In the genomic region with DNA sequence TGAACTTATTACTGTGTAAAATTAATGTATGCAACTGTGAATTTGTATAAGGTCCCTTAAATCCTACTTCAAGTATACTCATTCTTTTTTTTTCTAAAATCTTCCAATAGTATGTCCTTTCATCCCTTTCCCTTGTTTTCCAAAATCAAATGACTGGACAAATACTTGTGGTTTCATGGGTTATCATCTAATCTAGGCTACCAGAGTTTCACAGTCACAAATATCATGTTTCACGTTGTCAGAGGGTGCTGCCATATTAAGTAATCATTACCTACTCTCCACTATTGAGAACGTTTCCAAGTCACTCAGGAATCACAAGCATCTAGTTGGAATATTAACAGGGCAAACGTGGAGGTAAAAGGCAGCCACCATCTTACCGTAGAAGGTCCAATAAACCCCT, we compare ENCODE assay signal across 23 cellular contexts.
DNase-seq lines count a peak whose midpoint lies in the region; ATAC-seq, FAIRE-seq and TF ChIP-seq lines count a peak whose summit lies in the region.
"Had no signal": no experiment of that assay in that cellular context is flagged by ENCODE, and none has a peak within 500 bp of the region (broad histone marks: within the 10 kb centered on the region; RNA-seq: fewer than 3 reads in every experiment).

No MANE protein-coding gene starts in this region.

- H3K9me3 ChIP-seq in skeletal muscle satellite cell (replicated peaks; ENCODE audit: low read length): no peaks in the 10 kb centered on the region

- H3K9me2 ChIP-seq in GM23338 (ENCODE audit: insufficient read depth): no peaks in the 10 kb centered on the region

- H3K36me3 ChIP-seq in skeletal muscle satellite cell (ENCODE audit: insufficient read depth, low read length) (no peaks in the 10 kb centered on the region), GM23338 (ENCODE audit: insufficient read depth) (no peaks in the 10 kb centered on the region)
- H3K36me3 ChIP-seq: heart left ventricle had no signal

- peaks cover 6% of the 10 kb centered on the region; the same call in 2 of the 3 replicates for H3K9me3 Mint-ChIP-seq in GM23338

- H3K36me3 Mint-ChIP-seq in GM23338 (ENCODE audit: low read depth): peaks cover 5% of the 10 kb centered on the region; the same call in 2 of the 3 replicates
- H3K36me3 Mint-ChIP-seq: activated naive CD4-positive, alpha-beta T cell treated with anti-CD3 and anti-CD28 coated beads, Interleukin-2, amount 10 ng/mL, durations not matched to agents 7 days and 5 days; brain; CD4-positive, CD25-positive, alpha-beta regulatory T cell had no signal

- no peaks in the 10 kb centered on the region for H3F3A ChIP-seq in GM23338 (replicated peaks; ENCODE audit: low read depth)

- FAIRE-seq in RCC 7860 (lab: Jason Lieb, UNC): peak; percentile 96
- FAIRE-seq: TTC549 had no signal

- peaks cover 11% of the 10 kb centered on the region; the same call in 2 of the 3 replicates for H3K4me1 Mint-ChIP-seq in GM23338
- H3K4me1 Mint-ChIP-seq: activated naive CD4-positive, alpha-beta T cell treated with anti-CD3 and anti-CD28 coated beads, Interleukin-2, amount 10 ng/mL, durations not matched to agents 7 days and 5 days; CD4-positive, CD25-positive, alpha-beta regulatory T cell had no signal

- H3K4me1 ChIP-seq in skeletal muscle satellite cell (ENCODE audit: control insufficient read depth, insufficient read depth, low read length): peaks cover 5% of the 10 kb centered on the region
- peaks cover 13% of the 10 kb centered on the region; the same call in 1 of the 2 replicates for H3K4me1 ChIP-seq in GM23338 (ENCODE audit: insufficient read depth)
- H3K4me1 ChIP-seq: heart left ventricle had no signal

- no peak overlapping the region for H3K4me3 Mint-ChIP-seq in GM23338
- H3K4me3 Mint-ChIP-seq: activated naive CD4-positive, alpha-beta T cell treated with anti-CD3 and anti-CD28 coated beads, Interleukin-2, amount 10 ng/mL, durations not matched to agents 7 days and 5 days; CD4-positive, CD25-positive, alpha-beta regulatory T cell; neural crest cell had no signal

- peak overlapping the region; percentile 53 for H3K4me2 ChIP-seq in skeletal muscle satellite cell (ENCODE audit: low read length)
- H3K4me2 ChIP-seq in GM23338: no peak overlapping the region
- H3K4me2 ChIP-seq: KMS-11 had no signal

- no peak overlapping the region for H3K4me3 ChIP-seq in skeletal muscle satellite cell (ENCODE audit: low read length)
- no peak overlapping the region for H3K4me3 ChIP-seq in GM23338
- H3K4me3 ChIP-seq: heart left ventricle had no signal

- H2AFZ ChIP-seq in GM23338: no peak overlapping the region

- TF ChIP-seq CTCF in GM23338 (conservative IDR thresholded peaks at IDR 0.05; ENCODE audit: low read depth in 2 of 2): no peak

- H3K27me3 ChIP-seq in skeletal muscle satellite cell (ENCODE audit: control insufficient read depth, insufficient read depth, low read length): no peaks in the 10 kb centered on the region
- no peaks in the 10 kb centered on the region for H3K27me3 ChIP-seq in GM23338 (ENCODE audit: insufficient read depth)
- H3K27me3 ChIP-seq: heart left ventricle had no signal

- no peak overlapping the region for H3K9ac ChIP-seq in skeletal muscle satellite cell (ENCODE audit: low read depth, low read length)
- H3K9ac ChIP-seq: KMS-11 had no signal

- ATAC-seq in GM23338: no peak
- ATAC-seq in HG03571 (IDR thresholded peaks at IDR 0.05; ENCODE audit: unreplicated experiment): no peak
- ATAC-seq: heart left ventricle; stimulated activated naive CD8-positive, alpha-beta T cell treated with anti-CD3 and anti-CD28 coated beads, Interleukin-15, Interleukin-2, amounts not matched to agents 100 U/mL and 50 U/mL, for 24 hours had no signal

- H3K79me2 ChIP-seq in GM23338 (replicated peaks; ENCODE audit: insufficient read depth): no peaks in the 10 kb centered on the region

- intact Hi-C loops in head of caudate nucleus (cut with DNase I): no loop called here

- H3K27ac ChIP-seq in GM23338 (ENCODE audit: low read depth): no peak overlapping the region
- H3K27ac ChIP-seq: 22Rv1, epithelial cell of prostate, heart left ventricle, KMS-11 had no signal

- DNase-seq in DMS53 (lab: John Stamatoyannopoulos, UW): peak; percentile 3
- no peak for DNase-seq in DMS53 treated with DMSO at 0.1 percent for 48 hours (lab: John Stamatoyannopoulos, UW; ENCODE audit: unreplicated experiment)
- peak; percentile 87 for DNase-seq in RCC 7860 (ENCODE audit: low spot score)
- peak; percentile 59 for DNase-seq in fibroblast of peridontal ligament (ENCODE audit: extremely low read depth)
- DNase-seq in GM23338 (ENCODE audit: low spot score): no peak
- DNase-seq in head of caudate nucleus: no peak
- DNase-seq: activated CD4-positive, alpha-beta T cell treated with anti-CD3 and anti-CD28 coated beads, Interleukin-2, amount 50 U/mL, for 4 hours; activated naive CD4-positive, alpha-beta T cell treated with anti-CD3 and anti-CD28 coated beads, Interleukin-2, amount 10 ng/mL, durations not matched to agents 7 days and 5 days; CD4-positive, CD25-positive, alpha-beta regulatory T cell; heart left ventricle; islet precursor cell; NCI-H1105; NCI-H2171; stimulated activated naive CD8-positive, alpha-beta T cell treated with anti-CD3 and anti-CD28 coated beads, Interleukin-15, Interleukin-2, amounts not matched to agents 100 U/mL and 50 U/mL, for 24 hours; SW 1271 had no signal

- no peaks in the 10 kb centered on the region for H3K27me3 Mint-ChIP-seq in GM23338 (ENCODE audit: insufficient read depth, low read depth, poor library complexity)
- H3K27me3 Mint-ChIP-seq: activated naive CD4-positive, alpha-beta T cell treated with anti-CD3 and anti-CD28 coated beads, Interleukin-2, amount 10 ng/mL, durations not matched to agents 7 days and 5 days; CD4-positive, CD25-positive, alpha-beta regulatory T cell had no signal

- no peaks in the 10 kb centered on the region for H4K20me1 ChIP-seq in GM23338 (replicated peaks; ENCODE audit: insufficient read depth)

- no peak overlapping the region for H3K27ac Mint-ChIP-seq in GM23338
- H3K27ac Mint-ChIP-seq: activated naive CD4-positive, alpha-beta T cell treated with anti-CD3 and anti-CD28 coated beads, Interleukin-2, amount 10 ng/mL, durations not matched to agents 7 days and 5 days; brain; CD4-positive, CD25-positive, alpha-beta regulatory T cell had no signal

TF ChIP-seq in GM23338, 12 proteins besides CTCF, POLR2A, EP300 and RAD21:
- TF ChIP-seq POLR2AphosphoS5 (IDR thresholded peaks at IDR 0.05; ENCODE audit: low read depth): no peak
- TF ChIP-seq NANOG (IDR thresholded peaks at IDR 0.05; ENCODE audit: borderline replicate concordance): no peak
TF ChIP-seq in GM23338: peak in this region for 0.

Comparison
In these comparisons a context has a peak if more than half of its experiments do, and no peak if none do; other contexts are left out.
1. DNase-seq: peak in DMS53 (single experiment), RCC 7860 (single experiment) and fibroblast of peridontal ligament (single experiment); none in DMS53 treated with DMSO at 0.1 percent for 48 hours (single experiment), GM23338 (single experiment) and head of caudate nucleus (0 of 42).